In genomic region chr19:42199440-42200115, GRCh38 we compare ENCODE assay signal across 8 cellular contexts. TPM values are rescaled to one million over a fixed set of nuclear protein-coding genes. Genes with fewer than 3 reads are reported as not detected.
DNase-seq lines count a peak whose midpoint lies in the region; ATAC-seq and TF ChIP-seq lines count a peak whose summit lies in the region.

No MANE protein-coding gene starts in this region.

- ATAC-seq in GM19397 (IDR thresholded peaks at IDR 0.05; ENCODE audit: unreplicated experiment) (peak; percentile 39), thoracic aorta (ENCODE audit: insufficient number of reproducible peaks, low FRiP score, low read depth) (no peak)
- ATAC-seq in activated CD8-positive, alpha-beta T cell treated with anti-CD3 and anti-CD28 coated beads, Interleukin-2, amount 10 ng/mL, durations not matched to agents 7 days and 5 days = peak; percentile 74

- CTCF ChIA-PET in activated CD8-positive, alpha-beta T cell treated with anti-CD3 and anti-CD28 coated beads, Interleukin-2, amount 10 ng/mL, durations not matched to agents 7 days and 5 days (lab: Charles Lee) = interaction anchor here (1.0 to 3.6 kb wide), 13 partner anchors 10 to 760 kb away, joined by 3 to 21 read pairs (median 8); partner anchors contain the start of genes DEDD2, DMAC2, POU2F2 and ZNF526

- peak overlapping the region; percentile 72 for H3K4me3 Mint-ChIP-seq in activated CD8-positive, alpha-beta T cell treated with anti-CD3 and anti-CD28 coated beads, Interleukin-2, amount 10 ng/mL, durations not matched to agents 7 days and 5 days

- no peaks in the 10 kb centered on the region for H3K9me3 ChIP-seq in HUES48 (ENCODE audit: control insufficient read depth, insufficient read depth, low read length)
- no peaks in the 10 kb centered on the region for H3K9me3 ChIP-seq in left ventricle myocardium inferior (replicated peaks)
- H3K9me3 ChIP-seq in thoracic aorta = no peaks in the 10 kb centered on the region

- no peaks in the 10 kb centered on the region for H3K27me3 ChIP-seq in HUES48 (ENCODE audit: control insufficient read depth, insufficient read depth, low read length)
- no peaks in the 10 kb centered on the region for H3K27me3 ChIP-seq in left ventricle myocardium inferior (ENCODE audit: low read depth)
- H3K27me3 ChIP-seq in thoracic aorta (replicated peaks; ENCODE audit: insufficient read depth) = no peaks in the 10 kb centered on the region

- H3K9me3 Mint-ChIP-seq in activated CD8-positive, alpha-beta T cell treated with anti-CD3 and anti-CD28 coated beads, Interleukin-2, amount 10 ng/mL, durations not matched to agents 7 days and 5 days (ENCODE audit: insufficient read depth) = no peaks in the 10 kb centered on the region

- TF ChIP-seq CTCF in left ventricle myocardium inferior (IDR thresholded peaks at IDR 0.05; ENCODE audit: borderline replicate concordance) (no peak), thoracic aorta (IDR thresholded peaks at IDR 0.05) (no peak)

- H3K27ac Mint-ChIP-seq in activated CD8-positive, alpha-beta T cell treated with anti-CD3 and anti-CD28 coated beads, Interleukin-2, amount 10 ng/mL, durations not matched to agents 7 days and 5 days = peak overlapping the region; percentile 96

- intact Hi-C loops in left ventricle myocardium inferior (cut with micrococcal nuclease) = no loop called here

- DNase-seq in CD1c-positive myeloid dendritic cell (ENCODE audit: extremely low spot score) (peak; percentile 77), left ventricle myocardium inferior (peak; percentile 35), thoracic aorta (ENCODE audit: low spot score) (no peak), GOT3 (lab: John Stamatoyannopoulos, UW) (no peak), dermis blood vessel endothelial cell (no peak)
- DNase-seq in activated CD8-positive, alpha-beta T cell treated with anti-CD3 and anti-CD28 coated beads, Interleukin-2, amount 10 ng/mL, durations not matched to agents 7 days and 5 days = peak; percentile 92

- H3K9ac ChIP-seq in HUES48 (ENCODE audit: low read depth, low read length) = no peak overlapping the region

- H3K27me3 Mint-ChIP-seq in activated CD8-positive, alpha-beta T cell treated with anti-CD3 and anti-CD28 coated beads, Interleukin-2, amount 10 ng/mL, durations not matched to agents 7 days and 5 days (ENCODE audit: low read depth) = no peaks in the 10 kb centered on the region

- H3K27ac ChIP-seq in HUES48 (ENCODE audit: low read depth, low read length) (peak overlapping the region; percentile 1), left ventricle myocardium inferior (replicated peaks) (peak overlapping the region; percentile 36), thoracic aorta (no peak overlapping the region)

- H3K36me3 ChIP-seq in HUES48 (ENCODE audit: control insufficient read depth, insufficient read depth, low read length) (peaks cover 67% of the 10 kb centered on the region), left ventricle myocardium inferior (peaks cover 60% of the 10 kb centered on the region), thoracic aorta (peaks cover 35% of the 10 kb centered on the region)

- no peak overlapping the region for H3K4me3 ChIP-seq in HUES48 (ENCODE audit: low read depth, low read length)
- H3K4me3 ChIP-seq in left ventricle myocardium inferior = no peak overlapping the region
- peak overlapping the region; percentile 28 for H3K4me3 ChIP-seq in thoracic aorta

- POLR2A ChIA-PET in activated CD8-positive, alpha-beta T cell treated with anti-CD3 and anti-CD28 coated beads, Interleukin-2, amount 10 ng/mL, durations not matched to agents 7 days and 5 days (lab: Charles Lee) = interaction anchor here (0.6 to 5.2 kb wide), 16 partner anchors 10 to 1556 kb away, joined by 3 to 32 read pairs (median 4); partner anchors contain the start of genes DEDD2, GSK3A, POU2F2 and ZNF526

- peaks cover 11% of the 10 kb centered on the region for H3K4me1 ChIP-seq in HUES48 (ENCODE audit: control insufficient read depth, insufficient read depth, low read length)
- peaks cover 27% of the 10 kb centered on the region for H3K4me1 ChIP-seq in left ventricle myocardium inferior
- H3K4me1 ChIP-seq in thoracic aorta (ENCODE audit: control insufficient read depth in 1 of 2, low read depth in 2 of 2) = peaks cover 0 to 6% of the 10 kb centered on the region in 2 donors

- peaks cover 75% of the 10 kb centered on the region for H3K36me3 Mint-ChIP-seq in activated CD8-positive, alpha-beta T cell treated with anti-CD3 and anti-CD28 coated beads, Interleukin-2, amount 10 ng/mL, durations not matched to agents 7 days and 5 days (ENCODE audit: low read depth)

- peaks cover 80% of the 10 kb centered on the region for H3K4me1 Mint-ChIP-seq in activated CD8-positive, alpha-beta T cell treated with anti-CD3 and anti-CD28 coated beads, Interleukin-2, amount 10 ng/mL, durations not matched to agents 7 days and 5 days (ENCODE audit: low read depth)

RNA-seq across cellular contexts. Expression of gene DEDD2, which starts 17.9 kb away (rescaled TPM):
- total RNA-seq in activated CD8-positive, alpha-beta T cell treated with anti-CD3 and anti-CD28 coated beads, Interleukin-2, amount 10 ng/mL, durations not matched to agents 7 days and 5 days = 10 to 100 TPM; 31.8 to 36.0 TPM
- total RNA-seq in left ventricle myocardium inferior (15.8 TPM), thoracic aorta (10 to 100 TPM; 21.7 to 33.2 TPM), dermis blood vessel endothelial cell (27.3 and 29.4 TPM in 2 replicates)

RNA-seq across cellular contexts. Expression of gene ZNF526, which starts 20.5 kb away (rescaled TPM):
- total RNA-seq in activated CD8-positive, alpha-beta T cell treated with anti-CD3 and anti-CD28 coated beads, Interleukin-2, amount 10 ng/mL, durations not matched to agents 7 days and 5 days = 10 to 100 TPM; 19.5 to 21.5 TPM
- 5.9 TPM for total RNA-seq in left ventricle myocardium inferior
- total RNA-seq in thoracic aorta = 10 to 100 TPM in 1 of 2 donors, 1 to 10 TPM in 1; 7.9 to 10.3 TPM
- 8.7 and 9.3 TPM in 2 replicates for total RNA-seq in dermis blood vessel endothelial cell

RNA-seq across cellular contexts. Expression of gene GSK3A, which starts 42.8 kb away (rescaled TPM):
- total RNA-seq in activated CD8-positive, alpha-beta T cell treated with anti-CD3 and anti-CD28 coated beads, Interleukin-2, amount 10 ng/mL, durations not matched to agents 7 days and 5 days = 10 to 100 TPM; 48.2 to 49.0 TPM
- total RNA-seq in left ventricle myocardium inferior = 37.6 TPM
- total RNA-seq in thoracic aorta = 10 to 100 TPM; 23.7 to 26.9 TPM
- 16.7 and 28.0 TPM in 2 replicates for total RNA-seq in dermis blood vessel endothelial cell

RNA-seq across cellular contexts. Expression of gene ERF, which starts 55.4 kb away (rescaled TPM):
- total RNA-seq in activated CD8-positive, alpha-beta T cell treated with anti-CD3 and anti-CD28 coated beads, Interleukin-2, amount 10 ng/mL, durations not matched to agents 7 days and 5 days = 10 to 100 TPM; 49.9 to 54.5 TPM
- total RNA-seq in left ventricle myocardium inferior (33.5 TPM), thoracic aorta (10 to 100 TPM; 46.6 to 49.8 TPM), dermis blood vessel endothelial cell (32.7 and 42.4 TPM in 2 replicates)

Comparison
In these comparisons a context has a peak if more than half of its experiments do, and no peak if none do; other contexts are left out.
1. DNase-seq: peak in CD1c-positive myeloid dendritic cell (single experiment), activated CD8-positive, alpha-beta T cell treated with anti-CD3 and anti-CD28 coated beads, Interleukin-2, amount 10 ng/mL, durations not matched to agents 7 days and 5 days (single experiment) and left ventricle myocardium inferior (single experiment); none in thoracic aorta (single experiment), GOT3 (single experiment) and dermis blood vessel endothelial cell (single experiment).
2. H3K27ac ChIP-seq: peak in HUES48 (single experiment) and left ventricle myocardium inferior (single experiment); none in thoracic aorta (0 of 2).